Comparison of ENCODE assay signal across 8 cellular contexts in the genomic region with DNA sequence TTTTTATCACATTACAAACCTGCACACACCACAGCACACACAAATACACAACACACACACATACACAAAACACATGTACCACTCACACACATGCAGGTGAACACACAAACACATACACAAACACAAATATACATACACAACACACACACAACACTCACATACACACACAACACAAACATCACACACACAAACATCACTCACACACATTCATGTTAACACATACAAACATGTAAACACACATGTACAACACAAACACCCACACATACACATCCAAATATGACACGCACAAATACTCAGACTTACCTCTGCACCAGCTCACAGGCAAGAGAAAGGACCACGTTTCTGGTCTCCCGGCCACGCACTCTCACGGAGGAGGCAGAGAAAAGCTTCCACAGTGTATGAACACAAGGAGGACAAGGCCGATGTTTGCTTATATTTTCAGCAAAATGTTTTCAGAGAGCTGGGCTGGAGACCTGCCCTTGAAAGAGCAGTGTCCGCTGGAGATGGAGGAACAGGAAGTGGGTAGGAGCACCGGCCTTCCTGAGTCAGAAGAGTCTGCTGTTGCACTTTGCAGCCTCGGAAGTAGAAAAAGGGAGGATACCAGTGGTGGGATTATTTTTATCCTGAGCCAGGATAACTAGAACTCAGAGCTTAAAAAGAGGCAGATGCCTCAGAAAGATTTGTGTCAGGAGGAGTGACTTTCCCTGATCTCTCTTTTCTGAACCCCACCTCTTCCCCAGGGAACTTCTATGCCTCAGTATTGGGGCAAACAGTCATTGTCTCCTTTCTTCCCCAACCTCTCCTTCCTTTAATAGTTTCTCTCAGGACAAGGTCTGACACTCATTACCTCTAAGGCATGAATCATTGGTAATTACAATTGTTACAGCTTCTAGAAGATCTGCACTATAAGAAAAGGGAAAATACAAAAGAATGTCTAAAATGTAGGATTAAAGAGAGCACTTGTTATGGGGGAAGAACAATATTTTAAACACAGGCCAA. TPM values are rescaled to one million over a fixed set of nuclear protein-coding genes. Genes with fewer than 3 reads are reported as not detected.
DNase-seq lines count a peak whose midpoint lies in the region; ATAC-seq lines count a peak whose summit lies in the region.

Gene GIMAP6 (minus strand): TSS at position 520 of the 999 bp plus-strand sequence. CDS start 2,243 bp downstream, outside the sequence.

- DNase-seq in GF-D8 (lab: John Stamatoyannopoulos, UW) (peak; percentile 22), OCI-M1 (lab: John Stamatoyannopoulos, UW) (peak; percentile 2), NCI-H82 (lab: John Stamatoyannopoulos, UW) (no peak), DMS79 (lab: John Stamatoyannopoulos, UW) (no peak)

- no peaks in the 10 kb centered on the region for H3K36me3 ChIP-seq in muscle layer of duodenum (ENCODE audit: control insufficient read depth in 1 of 2, insufficient read depth in 2 of 2, low read length in 2 of 2)
- H3K36me3 ChIP-seq in urinary bladder (ENCODE audit: insufficient read depth): no peaks in the 10 kb centered on the region

- H3K36me3 Mint-ChIP-seq in activated naive CD8-positive, alpha-beta T cell: peaks cover 46% of the 10 kb centered on the region

- H3K27me3 Mint-ChIP-seq in activated naive CD8-positive, alpha-beta T cell: no peaks in the 10 kb centered on the region

- peak; percentile 78 for ATAC-seq in GM21737 (IDR thresholded peaks at IDR 0.05; ENCODE audit: unreplicated experiment)

- H3K9me3 Mint-ChIP-seq in activated naive CD8-positive, alpha-beta T cell (ENCODE audit: low read depth): peaks cover 10% of the 10 kb centered on the region

- H3K4me1 ChIP-seq in muscle layer of duodenum (ENCODE audit: control insufficient read depth in 1 of 2, insufficient read depth in 2 of 2, low read length in 2 of 2): no peaks in the 10 kb centered on the region
- no peaks in the 10 kb centered on the region for H3K4me1 ChIP-seq in urinary bladder (ENCODE audit: insufficient read depth)

- peaks cover 87% of the 10 kb centered on the region for H3K4me1 Mint-ChIP-seq in activated naive CD8-positive, alpha-beta T cell (ENCODE audit: low read depth)

- H3K27ac ChIP-seq in muscle layer of duodenum (ENCODE audit: low read length) (peak within 1 kb of the TSS; percentile 85), urinary bladder (ENCODE audit: low read depth) (no peak within 1 kb of the TSS)

- peak within 1 kb of the TSS; percentile 49 to 70 for H3K4me3 ChIP-seq in muscle layer of duodenum (ENCODE audit: low read depth in 1 of 2, low read length in 2 of 2)
- peak within 1 kb of the TSS; percentile 37 for H3K4me3 ChIP-seq in urinary bladder (ENCODE audit: low read depth, low read length)

- peak within 1 kb of the TSS; percentile 99 for H3K27ac Mint-ChIP-seq in activated naive CD8-positive, alpha-beta T cell

- no peaks in the 10 kb centered on the region for H3K9me3 ChIP-seq in muscle layer of duodenum (ENCODE audit: control insufficient read depth in 1 of 2, low read length in 2 of 2)

- no peaks in the 10 kb centered on the region for H3K27me3 ChIP-seq in muscle layer of duodenum (ENCODE audit: low read depth, low read length)

- 64% methylated on average over 9 of the region's 9 CpGs for WGBS in urinary bladder

- peak within 1 kb of the TSS; percentile 97 for H3K4me3 Mint-ChIP-seq in activated naive CD8-positive, alpha-beta T cell

RNA-seq across cellular contexts. Expression of gene GIMAP6, which starts in this region (rescaled TPM):
- total RNA-seq in urinary bladder: 29.5 TPM
- 30.3 TPM for polyA plus RNA-seq in urinary bladder

Comparison
In these comparisons a context has a peak if more than half of its experiments do, and no peak if none do; other contexts are left out.
1. DNase-seq: peak in GF-D8 (single experiment) and OCI-M1 (single experiment); none in NCI-H82 (single experiment) and DMS79 (single experiment).